10 cellular contexts compared by ENCODE assay signal in the genomic region with DNA sequence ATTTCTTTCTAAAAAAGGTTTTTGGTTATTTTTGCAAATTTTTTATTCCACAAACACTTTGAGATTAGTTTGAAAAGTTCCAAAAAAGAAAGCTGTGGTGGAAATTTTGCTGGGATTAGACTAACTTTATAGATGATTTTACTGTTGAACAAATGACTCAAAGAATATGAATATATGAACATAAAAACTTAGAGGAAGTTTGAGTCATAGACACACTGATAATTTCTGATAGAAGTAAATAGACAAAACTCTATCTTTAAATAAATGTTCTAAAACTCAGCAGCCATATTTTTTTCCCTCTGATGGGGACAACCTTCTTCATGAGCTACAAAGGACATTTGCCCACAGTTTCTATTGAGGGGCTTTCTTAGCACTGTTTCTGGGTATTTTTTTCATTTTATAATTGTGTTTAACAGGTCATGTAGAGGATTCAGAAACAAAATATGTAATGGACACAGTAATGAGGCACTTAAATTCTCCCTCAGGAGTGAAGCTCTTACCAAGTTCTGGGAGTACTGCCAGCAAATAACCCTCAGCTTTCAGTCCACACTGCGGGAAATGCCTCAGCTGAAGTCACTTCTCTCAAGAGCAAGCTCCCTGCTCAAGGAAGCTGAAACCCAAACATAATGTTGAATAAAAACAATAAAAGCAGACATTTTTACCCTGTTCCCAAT.
A peak's percentile ranks its signal among the peaks of the same experiment; 100 is the strongest.
DNase-seq lines count a peak whose midpoint lies in the region; ATAC-seq and TF ChIP-seq lines count a peak whose summit lies in the region.
"Had no signal": no experiment of that assay in that cellular context is flagged by ENCODE, and none has a peak within 500 bp of the region (broad histone marks: within the 10 kb centered on the region; RNA-seq: fewer than 3 reads in every experiment).

No MANE protein-coding gene starts in this region.

- H3K27me3 Mint-ChIP-seq in osteocyte (ENCODE audit: unreplicated experiment), result no peaks in the 10 kb centered on the region
- H3K27me3 Mint-ChIP-seq: brain had no signal

- TF ChIP-seq POLR2A in erythroblast (IDR thresholded peaks at IDR 0.05; ENCODE audit: low read length), result no peak

- ATAC-seq in GM21723 (IDR thresholded peaks at IDR 0.05; ENCODE audit: unreplicated experiment), result no peak

- peaks cover 3% of the 10 kb centered on the region for H3K9me3 Mint-ChIP-seq in osteocyte (ENCODE audit: unreplicated experiment)

- peaks cover 19% of the 10 kb centered on the region for H3K4me1 Mint-ChIP-seq in osteocyte (ENCODE audit: unreplicated experiment)
- H3K4me1 Mint-ChIP-seq: brain had no signal

- no peak for TF ChIP-seq CTCF in osteocyte (IDR thresholded peaks at IDR 0.05)

- peak; percentile 98 for DNase-seq in EH (ENCODE audit: low read depth)
- DNase-seq in NCI-H2196 (lab: John Stamatoyannopoulos, UW; ENCODE audit: unreplicated experiment), result peak; percentile 83
- peak; percentile 73 for DNase-seq in epithelial cell of prostate (ENCODE audit: low read depth, low spot score)
- DNase-seq in osteocyte (ENCODE audit: extremely low spot score, unreplicated experiment), result no peak
- DNase-seq in NCI-H510A (lab: John Stamatoyannopoulos, UW), result no peak
- no peak for DNase-seq in erythroblast (lab: John Stamatoyannopoulos, UW)
- no peak for DNase-seq in SKM-1 treated with dmso at 0.1 percent for 144 hours (lab: John Stamatoyannopoulos, UW; ENCODE audit: unreplicated experiment)
- DNase-seq: NCI-H1694 treated with DMSO at 0.1 percent for 48 hours had no signal

- peak overlapping the region; percentile 88 for H3K27ac ChIP-seq in epithelial cell of prostate

- H3K36me3 Mint-ChIP-seq in osteocyte (ENCODE audit: unreplicated experiment), result no peaks in the 10 kb centered on the region
- H3K36me3 Mint-ChIP-seq: brain had no signal

- no peak overlapping the region for H3K4me3 Mint-ChIP-seq in osteocyte (ENCODE audit: unreplicated experiment)
- H3K4me3 Mint-ChIP-seq: brain had no signal

- peak overlapping the region; percentile 87 for H3K27ac Mint-ChIP-seq in osteocyte (ENCODE audit: unreplicated experiment)
- H3K27ac Mint-ChIP-seq: brain had no signal

Comparison
In these comparisons a context has a peak if more than half of its experiments do, and no peak if none do; other contexts are left out.
1. DNase-seq: peak in EH (single experiment), NCI-H2196 (single experiment) and epithelial cell of prostate (single experiment); none in osteocyte (single experiment), NCI-H510A (single experiment), erythroblast (0 of 2) and SKM-1 treated with dmso at 0.1 percent for 144 hours (single experiment).